ENCODE assay signal across 1 cellular context in genomic region chr12:20601668-20602280, GRCh38.
TF ChIP-seq lines count a peak whose summit lies in the region.

No MANE protein-coding gene starts in this region.

TF ChIP-seq in liver, 16 proteins besides CTCF, POLR2A, EP300 and RAD21 (continued from another document):
- TF ChIP-seq ATF3 (IDR thresholded peaks at IDR 0.05), result no peak
- no peak for TF ChIP-seq JUND (IDR thresholded peaks at IDR 0.05)
- TF ChIP-seq SP1 (IDR thresholded peaks at IDR 0.05), result no peak
- no peak for TF ChIP-seq MAX (IDR thresholded peaks at IDR 0.05)
